Comparison of ENCODE assay signal across 26 cellular contexts in the genomic region with DNA sequence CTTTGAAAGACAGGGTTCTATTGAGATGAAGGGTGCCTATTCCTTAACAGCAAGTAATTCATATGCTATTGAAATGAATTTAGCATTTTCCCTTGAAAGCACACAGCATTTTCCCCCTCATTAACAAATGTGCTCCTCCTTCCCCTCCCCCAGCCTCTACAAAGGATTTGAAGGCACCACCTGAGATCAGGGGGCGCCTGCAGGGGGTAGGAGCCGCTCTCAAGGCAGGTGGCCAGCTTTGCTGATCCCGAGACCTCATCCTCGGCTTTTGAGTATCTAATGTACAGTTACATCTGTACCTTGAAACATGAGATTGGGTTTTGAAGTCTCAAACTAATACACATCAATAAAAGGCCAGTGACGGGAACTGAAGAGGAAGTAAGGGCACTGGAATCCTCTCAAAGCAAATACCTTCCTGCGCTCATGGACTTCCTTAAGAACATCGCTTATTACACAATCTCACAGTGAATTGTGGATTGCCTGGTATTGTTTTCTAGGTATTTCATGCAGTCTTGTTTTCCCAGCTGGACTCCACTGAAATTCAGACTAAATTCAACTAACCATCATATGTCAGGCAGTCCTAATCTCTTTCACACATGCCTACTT.
DNase-seq lines count a peak whose midpoint lies in the region; ATAC-seq, FAIRE-seq and TF ChIP-seq lines count a peak whose summit lies in the region.
"Had no signal": no experiment of that assay in that cellular context is flagged by ENCODE, and none has a peak within 500 bp of the region (broad histone marks: within the 10 kb centered on the region; RNA-seq: fewer than 3 reads in every experiment).

No MANE protein-coding gene starts in this region.

- CTCF ChIA-PET in K562 (lab: Yijun Ruan, JAX; ENCODE audit: low intra/inter-chr PET ratio), result no interaction called here
- CTCF ChIA-PET in OCI-LY7 (lab: Charles Lee; ENCODE audit: unreplicated experiment), result no interaction called here

- no peak for TF ChIP-seq RAD21 in K562 (CRISPR knock-in tag; conservative IDR thresholded peaks at IDR 0.05 in 1 of 2, IDR thresholded peaks at IDR 0.05 in 1 of 2)

- H3K4me1 ChIP-seq in K562 (replicated peaks in 1 of 2; ENCODE audit: control insufficient read depth in 2 of 2, insufficient read depth in 2 of 2, low read length in 2 of 2), result no peaks in the 10 kb centered on the region
- no peaks in the 10 kb centered on the region for H3K4me1 ChIP-seq in OCI-LY7 (ENCODE audit: insufficient read depth, low read length, poor library complexity, severe bottlenecking)
- H3K4me1 ChIP-seq in smooth muscle cell (ENCODE audit: low read depth), result peaks cover 11% of the 10 kb centered on the region
- H3K4me1 ChIP-seq: body of pancreas, Peyer's patch, SJSA1, suprapubic skin had no signal

- DNase-seq in KBM-7 (peak; percentile 5), K562 (ENCODE audit: extremely low read depth in 1 of 4, low spot score in 3 of 4) (no peak), left colon (no peak), OCI-LY7 (ENCODE audit: low spot score) (no peak), smooth muscle cell (lab: John Stamatoyannopoulos, UW; ENCODE audit: unreplicated experiment) (no peak), NCI-H1092 (lab: John Stamatoyannopoulos, UW) (no peak), HUDEP-2 (lab: John Stamatoyannopoulos, UW; ENCODE audit: unreplicated experiment in 76 of 76) (no peak)
- DNase-seq: activated CD4-positive, alpha-beta T cell treated with anti-CD3 and anti-CD28 coated beads, Interleukin-2, amount 50 U/mL, for 48 hours; activated effector memory CD4-positive, alpha-beta T cell treated with Interleukin-2 at 50 U/mL for 16 hours; activated naive CD8-positive, alpha-beta T cell treated with anti-CD3 and anti-CD28 coated beads, Interleukin-2, amount 50 U/mL, for 24 hours; body of pancreas; cortex of kidney; GDM1; KG1; NCI-H1092 treated with DMSO at 0.1 percent for 48 hours; NK-92 treated with Interleukin-12 subunit alpha and Interleukin-12 subunit beta, amount 100 ng/mL, for 24 hours; occipital lobe; Peyer's patch; right cardiac atrium; stimulated activated CD4-positive, alpha-beta T cell treated with anti-CD3 and anti-CD28 coated beads, Interleukin-15, amount 100 ng/mL, for 24 hours had no signal

- H3K4me2 ChIP-seq in K562 (ENCODE audit: insufficient read depth, low read length) (no peak overlapping the region), OCI-LY7 (ENCODE audit: low read length) (no peak overlapping the region), smooth muscle cell (no peak overlapping the region)

- TF ChIP-seq CTCF in C4-2B (conservative IDR thresholded peaks at IDR 0.05) (no peak), K562 (IDR thresholded peaks at IDR 0.05 in 2 of 3, conservative IDR thresholded peaks at IDR 0.05 in 1 of 3; ENCODE audit: insufficient read depth in 2 of 3, low read depth in 1 of 3, low read length in 3 of 3) (no peak), OCI-LY7 (conservative IDR thresholded peaks at IDR 0.05; ENCODE audit: low read length) (no peak), smooth muscle cell (IDR thresholded peaks at IDR 0.05; ENCODE audit: borderline replicate concordance, insufficient read depth, poor library complexity, severe bottlenecking) (no peak)

- H3K4me3 ChIP-seq in K562, result no peak overlapping the region
- H3K4me3 ChIP-seq in OCI-LY7 (ENCODE audit: low read depth, low read length, poor library complexity, severe bottlenecking), result no peak overlapping the region
- no peak overlapping the region for H3K4me3 ChIP-seq in smooth muscle cell
- H3K4me3 ChIP-seq: body of pancreas, Peyer's patch, SJSA1, suprapubic skin had no signal

- no peaks in the 10 kb centered on the region for H3K36me3 ChIP-seq in K562 (ENCODE audit: control insufficient read depth, insufficient read depth, low read length)
- no peaks in the 10 kb centered on the region for H3K36me3 ChIP-seq in OCI-LY7 (ENCODE audit: insufficient read depth, low read length)
- H3K36me3 ChIP-seq in smooth muscle cell (ENCODE audit: low read depth), result no peaks in the 10 kb centered on the region
- H3K36me3 ChIP-seq: Peyer's patch, SJSA1, suprapubic skin had no signal

- H3F3A ChIP-seq in smooth muscle cell (ENCODE audit: low read depth), result no peaks in the 10 kb centered on the region

- intact Hi-C loops in K562 (cut with micrococcal nuclease) (no loop called here), left colon (cut with DNase I, micrococcal nuclease) (no loop called here), OCI-LY7 (cut with micrococcal nuclease; ENCODE audit: unreplicated experiment) (no loop called here)

- WGBS in K562 (ENCODE audit: insufficient coverage, low coverage, missing lambda C conversion rate), result 7% methylated on average over 7 of the region's 7 CpGs
- WGBS in smooth muscle cell (ENCODE audit: low lambda C conversion rate), result 73% methylated on average over 7 of the region's 7 CpGs

- no peaks in the 10 kb centered on the region for H3K9me1 ChIP-seq in K562 (ENCODE audit: control insufficient read depth, insufficient read depth, low read length)

- H2AFZ ChIP-seq in K562 (ENCODE audit: low read depth, low read length) (no peak overlapping the region), OCI-LY7 (ENCODE audit: low read length) (no peak overlapping the region), smooth muscle cell (ENCODE audit: low read depth) (no peak overlapping the region)

- in situ Hi-C loops in KBM-7 (cut with MboI; ENCODE audit: low pct_unique_long_range_greater_than_20kb, low sequenced_read_pairs) (no loop called here), K562 (cut with MboI) (no loop called here)

- no peak overlapping the region for H3K9ac ChIP-seq in K562 (ENCODE audit: insufficient read depth in 1 of 2, low read depth in 2 of 2, low read length in 2 of 2)
- no peak overlapping the region for H3K9ac ChIP-seq in smooth muscle cell (ENCODE audit: low read depth)

- H4K20me1 ChIP-seq in K562 (replicated peaks; ENCODE audit: control insufficient read depth, insufficient read depth, low read length) (no peaks in the 10 kb centered on the region), OCI-LY7 (ENCODE audit: insufficient read depth, low read length) (no peaks in the 10 kb centered on the region), smooth muscle cell (ENCODE audit: low read depth) (no peaks in the 10 kb centered on the region)

- TF ChIP-seq EP300 in K562 (IDR thresholded peaks at IDR 0.05; ENCODE audit: low read length), result no peak

- H3K9me3 ChIP-seq in K562 (replicated peaks; ENCODE audit: control insufficient read depth, insufficient read depth, low read depth, low read length), result no peaks in the 10 kb centered on the region
- no peaks in the 10 kb centered on the region for H3K9me3 ChIP-seq in OCI-LY7 (ENCODE audit: low read length)
- no peaks in the 10 kb centered on the region for H3K9me3 ChIP-seq in smooth muscle cell (replicated peaks; ENCODE audit: low read depth)
- H3K9me3 ChIP-seq: body of pancreas, Peyer's patch, SJSA1, suprapubic skin had no signal

- no peak for FAIRE-seq in K562 (lab: Jason Lieb, UNC)
- FAIRE-seq: D721Med, keratinocyte had no signal

- ATAC-seq in K562, result no peak
- ATAC-seq in left colon, result peak; percentile 94
- ATAC-seq: activated naive CD8-positive, alpha-beta T cell treated with anti-CD3 and anti-CD28 coated beads, Interleukin-2, amount 50 U/mL, for 24 hours; body of pancreas; right cardiac atrium had no signal

- no TSS peak for BruUV-seq in K562 (replicated peaks; lab: Mats Ljungman, UMichigan)
- BruUV-seq in OCI-LY7 (replicated peaks; lab: Mats Ljungman, UMichigan), result no TSS peak

- POLR2A ChIA-PET in K562 (lab: Yijun Ruan, JAX), result no interaction called here
- POLR2A ChIA-PET in OCI-LY7 (lab: Charles Lee), result no interaction called here

- H3K9me2 ChIP-seq in OCI-LY7 (ENCODE audit: insufficient read depth, low read length), result no peaks in the 10 kb centered on the region

- no peak for TF ChIP-seq POLR2A in K562 (conservative IDR thresholded peaks at IDR 0.05)

- H3K27ac ChIP-seq in C4-2B (peak overlapping the region; percentile 72), K562 (ENCODE audit: extremely low read depth, low read depth, low read length) (no peak overlapping the region), OCI-LY7 (ENCODE audit: low read depth, low read length, poor library complexity, severe bottlenecking) (no peak overlapping the region), smooth muscle cell (ENCODE audit: low read depth) (no peak overlapping the region)
- H3K27ac ChIP-seq: body of pancreas, HL-60, Peyer's patch, SJSA1, suprapubic skin had no signal

- no peaks in the 10 kb centered on the region for H3K79me2 ChIP-seq in K562 (ENCODE audit: control insufficient read depth, insufficient read depth, low read length)
- no peaks in the 10 kb centered on the region for H3K79me2 ChIP-seq in OCI-LY7 (ENCODE audit: insufficient read depth, low read depth, low read length)
- H3K79me2 ChIP-seq in smooth muscle cell (ENCODE audit: low read depth), result no peaks in the 10 kb centered on the region

- H3K27me3 ChIP-seq in K562 (ENCODE audit: control insufficient read depth in 2 of 2, insufficient read depth in 2 of 2, low read length in 2 of 2), result peaks cover 22 to 42% of the 10 kb centered on the region in 2 experiments; a peak in 4 of 5 replicates
- H3K27me3 ChIP-seq in smooth muscle cell (ENCODE audit: low read depth), result no peaks in the 10 kb centered on the region
- H3K27me3 ChIP-seq: body of pancreas, Peyer's patch had no signal

TF ChIP-seq in K562, 482 proteins besides CTCF, POLR2A, EP300 and RAD21:
- TF ChIP-seq MAFF (IDR thresholded peaks at IDR 0.05; ENCODE audit: low read length) (no peak), CEBPB (tag; IDR thresholded peaks at IDR 0.05) (0 out of 2 replicates have a peak, but pooled peaks have one; percentile 27)
